In the genomic region with DNA sequence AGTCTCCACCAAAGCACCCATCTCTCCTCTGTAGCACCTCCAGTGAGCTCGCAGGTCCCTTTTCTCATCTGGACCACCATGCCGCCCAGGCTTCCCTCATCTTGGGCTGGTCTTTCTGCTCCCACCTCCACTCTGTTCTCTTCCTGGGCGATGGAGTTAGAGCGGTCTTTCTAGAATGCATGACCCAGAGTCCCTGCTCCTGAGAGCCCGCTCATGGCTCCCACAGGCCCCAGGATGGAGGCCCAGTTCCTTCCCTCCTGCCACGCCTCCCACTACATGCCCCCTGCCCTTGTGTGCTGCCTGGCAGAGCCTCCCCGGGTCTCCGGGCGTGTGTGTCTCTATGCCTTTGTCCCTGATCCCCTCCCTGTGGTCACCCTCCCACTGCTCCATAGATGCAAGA, we compare ENCODE assay signal across 18 cellular contexts.
"Had no signal": no experiment of that assay in that cellular context is flagged by ENCODE, and none has a peak within 500 bp of the region (broad histone marks: within the 10 kb centered on the region; RNA-seq: fewer than 3 reads in every experiment).

No MANE protein-coding gene starts in this region.

- DNase-seq: activated CD4-positive, alpha-beta T cell treated with anti-CD3 and anti-CD28 coated beads for 1 hour; activated CD4-positive, alpha-beta T cell treated with anti-CD3 and anti-CD28 coated beads, Interleukin-2, amount 50 U/mL, for 48 hours; activated CD8-positive, alpha-beta memory T cell treated with anti-CD3 and anti-CD28 coated beads, Interleukin-2, amount 10 ng/mL, durations not matched to agents 7 days and 5 days; activated naive CD4-positive, alpha-beta T cell treated with Interleukin-2 at 50 U/mL for 16 hours; activated naive CD8-positive, alpha-beta T cell treated with anti-CD3 and anti-CD28 coated beads, Interleukin-2, amount 10 ng/mL, durations not matched to agents 7 days and 5 days; body of pancreas; caudate nucleus; foreskin keratinocyte; glutamatergic neuron; left ventricle myocardium inferior; mucosa of descending colon; naive thymus-derived CD4-positive, alpha-beta T cell; stimulated activated naive CD8-positive, alpha-beta T cell treated with anti-CD3 and anti-CD28 coated beads, Interleukin-15, Interleukin-2, amounts not matched to agents 100 U/mL and 50 U/mL, for 24 hours; SW 1271; tibial artery; WERI-Rb-1 had no signal

- H3K4me3 Mint-ChIP-seq: activated CD8-positive, alpha-beta memory T cell treated with anti-CD3 and anti-CD28 coated beads, Interleukin-2, amount 10 ng/mL, durations not matched to agents 7 days and 5 days; activated naive CD8-positive, alpha-beta T cell treated with anti-CD3 and anti-CD28 coated beads, Interleukin-2, amount 10 ng/mL, durations not matched to agents 7 days and 5 days; naive thymus-derived CD4-positive, alpha-beta T cell had no signal

- H3K4me3 ChIP-seq: body of pancreas, left ventricle myocardium inferior, mucosa of descending colon, tibial artery had no signal

- H3K27ac ChIP-seq: body of pancreas, foreskin keratinocyte, left ventricle myocardium inferior, tibial artery, WERI-Rb-1 had no signal

- H3K27me3 ChIP-seq: body of pancreas, foreskin keratinocyte, tibial artery had no signal

- H3K36me3 Mint-ChIP-seq: activated CD8-positive, alpha-beta memory T cell treated with anti-CD3 and anti-CD28 coated beads, Interleukin-2, amount 10 ng/mL, durations not matched to agents 7 days and 5 days; activated naive CD8-positive, alpha-beta T cell treated with anti-CD3 and anti-CD28 coated beads, Interleukin-2, amount 10 ng/mL, durations not matched to agents 7 days and 5 days had no signal

- H3K9me3 ChIP-seq: body of pancreas, left ventricle myocardium inferior, mucosa of descending colon, tibial artery had no signal

- FAIRE-seq: colon, urothelium cell line had no signal

- H3K27ac Mint-ChIP-seq: activated CD8-positive, alpha-beta memory T cell treated with anti-CD3 and anti-CD28 coated beads, Interleukin-2, amount 10 ng/mL, durations not matched to agents 7 days and 5 days; activated naive CD8-positive, alpha-beta T cell treated with anti-CD3 and anti-CD28 coated beads, Interleukin-2, amount 10 ng/mL, durations not matched to agents 7 days and 5 days; naive thymus-derived CD4-positive, alpha-beta T cell had no signal

- H3K36me3 ChIP-seq: left ventricle myocardium inferior, tibial artery, WERI-Rb-1 had no signal

- H3K4me1 ChIP-seq: body of pancreas, left ventricle myocardium inferior, tibial artery had no signal
